2 cellular contexts compared by ENCODE assay signal in genomic region chr7:105596866-105597265, GRCh38.
TF ChIP-seq lines count a peak whose summit lies in the region.

No MANE protein-coding gene starts in this region.

TF ChIP-seq in GM23338, 12 proteins besides CTCF, POLR2A, EP300 and RAD21 (continued from another document):
- no peak for TF ChIP-seq NANOG (IDR thresholded peaks at IDR 0.05; ENCODE audit: borderline replicate concordance)
- no peak for TF ChIP-seq STAT1 (IDR thresholded peaks at IDR 0.05; ENCODE audit: unreplicated experiment)
- TF ChIP-seq CREB1 (CRISPR knock-in tag; IDR thresholded peaks at IDR 0.05; ENCODE audit: low read depth) = no peak
- no peak for TF ChIP-seq EZH2 (IDR thresholded peaks at IDR 0.05; ENCODE audit: low read depth, unreplicated experiment)
- no peak for TF ChIP-seq POLR2AphosphoS5 (IDR thresholded peaks at IDR 0.05; ENCODE audit: low read depth)
- TF ChIP-seq ZNF331 (CRISPR knock-in tag; IDR thresholded peaks at IDR 0.05; ENCODE audit: low read depth) = no peak
- TF ChIP-seq JUNB (IDR thresholded peaks at IDR 0.05; ENCODE audit: unreplicated experiment) = no peak
- TF ChIP-seq ZNF114 (CRISPR knock-in tag; IDR thresholded peaks at IDR 0.05) = no peak
- TF ChIP-seq, protein P1, sequence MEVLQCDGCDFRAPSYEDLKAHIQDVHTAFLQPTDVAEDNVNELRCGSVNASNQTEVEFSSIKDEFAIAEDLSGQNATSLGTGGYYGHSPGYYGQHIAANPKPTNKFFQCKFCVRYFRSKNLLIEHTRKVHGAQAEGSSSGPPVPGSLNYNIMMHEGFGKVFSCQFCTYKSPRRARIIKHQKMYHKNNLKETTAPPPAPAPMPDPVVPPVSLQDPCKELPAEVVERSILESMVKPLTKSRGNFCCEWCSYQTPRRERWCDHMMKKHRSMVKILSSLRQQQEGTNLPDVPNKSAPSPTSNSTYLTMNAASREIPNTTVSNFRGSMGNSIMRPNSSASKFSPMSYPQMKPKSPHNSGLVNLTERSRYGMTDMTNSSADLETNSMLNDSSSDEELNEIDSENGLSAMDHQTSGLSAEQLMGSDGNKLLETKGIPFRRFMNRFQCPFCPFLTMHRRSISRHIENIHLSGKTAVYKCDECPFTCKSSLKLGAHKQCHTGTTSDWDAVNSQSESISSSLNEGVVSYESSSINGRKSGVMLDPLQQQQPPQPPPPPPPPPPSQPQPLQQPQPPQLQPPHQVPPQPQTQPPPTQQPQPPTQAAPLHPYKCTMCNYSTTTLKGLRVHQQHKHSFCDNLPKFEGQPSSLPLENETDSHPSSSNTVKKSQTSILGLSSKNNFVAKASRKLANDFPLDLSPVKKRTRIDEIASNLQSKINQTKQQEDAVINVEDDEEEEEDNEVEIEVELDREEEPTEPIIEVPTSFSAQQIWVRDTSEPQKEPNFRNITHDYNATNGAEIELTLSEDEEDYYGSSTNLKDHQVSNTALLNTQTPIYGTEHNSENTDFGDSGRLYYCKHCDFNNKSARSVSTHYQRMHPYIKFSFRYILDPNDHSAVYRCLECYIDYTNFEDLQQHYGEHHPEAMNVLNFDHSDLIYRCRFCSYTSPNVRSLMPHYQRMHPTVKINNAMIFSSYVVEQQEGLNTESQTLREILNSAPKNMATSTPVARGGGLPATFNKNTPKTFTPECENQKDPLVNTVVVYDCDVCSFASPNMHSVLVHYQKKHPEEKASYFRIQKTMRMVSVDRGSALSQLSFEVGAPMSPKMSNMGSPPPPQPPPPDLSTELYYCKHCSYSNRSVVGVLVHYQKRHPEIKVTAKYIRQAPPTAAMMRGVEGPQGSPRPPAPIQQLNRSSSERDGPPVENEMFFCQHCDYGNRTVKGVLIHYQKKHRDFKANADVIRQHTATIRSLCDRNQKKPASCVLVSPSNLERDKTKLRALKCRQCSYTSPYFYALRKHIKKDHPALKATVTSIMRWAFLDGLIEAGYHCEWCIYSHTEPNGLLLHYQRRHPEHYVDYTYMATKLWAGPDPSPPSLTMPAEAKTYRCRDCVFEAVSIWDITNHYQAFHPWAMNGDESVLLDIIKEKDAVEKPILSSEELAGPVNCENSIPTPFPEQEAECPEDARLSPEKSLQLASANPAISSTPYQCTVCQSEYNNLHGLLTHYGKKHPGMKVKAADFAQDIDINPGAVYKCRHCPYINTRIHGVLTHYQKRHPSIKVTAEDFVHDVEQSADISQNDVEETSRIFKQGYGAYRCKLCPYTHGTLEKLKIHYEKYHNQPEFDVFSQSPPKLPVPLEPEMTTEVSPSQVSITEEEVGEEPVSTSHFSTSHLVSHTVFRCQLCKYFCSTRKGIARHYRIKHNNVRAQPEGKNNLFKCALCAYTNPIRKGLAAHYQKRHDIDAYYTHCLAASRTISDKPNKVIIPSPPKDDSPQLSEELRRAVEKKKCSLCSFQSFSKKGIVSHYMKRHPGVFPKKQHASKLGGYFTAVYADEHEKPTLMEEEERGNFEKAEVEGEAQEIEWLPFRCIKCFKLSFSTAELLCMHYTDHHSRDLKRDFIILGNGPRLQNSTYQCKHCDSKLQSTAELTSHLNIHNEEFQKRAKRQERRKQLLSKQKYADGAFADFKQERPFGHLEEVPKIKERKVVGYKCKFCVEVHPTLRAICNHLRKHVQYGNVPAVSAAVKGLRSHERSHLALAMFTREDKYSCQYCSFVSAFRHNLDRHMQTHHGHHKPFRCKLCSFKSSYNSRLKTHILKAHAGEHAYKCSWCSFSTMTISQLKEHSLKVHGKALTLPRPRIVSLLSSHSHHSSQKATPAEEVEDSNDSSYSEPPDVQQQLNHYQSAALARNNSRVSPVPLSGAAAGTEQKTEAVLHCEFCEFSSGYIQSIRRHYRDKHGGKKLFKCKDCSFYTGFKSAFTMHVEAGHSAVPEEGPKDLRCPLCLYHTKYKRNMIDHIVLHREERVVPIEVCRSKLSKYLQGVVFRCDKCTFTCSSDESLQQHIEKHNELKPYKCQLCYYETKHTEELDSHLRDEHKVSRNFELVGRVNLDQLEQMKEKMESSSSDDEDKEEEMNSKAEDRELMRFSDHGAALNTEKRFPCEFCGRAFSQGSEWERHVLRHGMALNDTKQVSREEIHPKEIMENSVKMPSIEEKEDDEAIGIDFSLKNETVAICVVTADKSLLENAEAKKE (CRISPR knock-in tag; IDR thresholded peaks at IDR 0.05) = no peak
- TF ChIP-seq ETS1 (IDR thresholded peaks at IDR 0.05) = no peak

TF ChIP-seq in HEK293T, 16 proteins besides CTCF, POLR2A, EP300 and RAD21 (continued from another document):
- no peak for TF ChIP-seq FOXK2 (IDR thresholded peaks at IDR 0.05)
